In the genomic region with DNA sequence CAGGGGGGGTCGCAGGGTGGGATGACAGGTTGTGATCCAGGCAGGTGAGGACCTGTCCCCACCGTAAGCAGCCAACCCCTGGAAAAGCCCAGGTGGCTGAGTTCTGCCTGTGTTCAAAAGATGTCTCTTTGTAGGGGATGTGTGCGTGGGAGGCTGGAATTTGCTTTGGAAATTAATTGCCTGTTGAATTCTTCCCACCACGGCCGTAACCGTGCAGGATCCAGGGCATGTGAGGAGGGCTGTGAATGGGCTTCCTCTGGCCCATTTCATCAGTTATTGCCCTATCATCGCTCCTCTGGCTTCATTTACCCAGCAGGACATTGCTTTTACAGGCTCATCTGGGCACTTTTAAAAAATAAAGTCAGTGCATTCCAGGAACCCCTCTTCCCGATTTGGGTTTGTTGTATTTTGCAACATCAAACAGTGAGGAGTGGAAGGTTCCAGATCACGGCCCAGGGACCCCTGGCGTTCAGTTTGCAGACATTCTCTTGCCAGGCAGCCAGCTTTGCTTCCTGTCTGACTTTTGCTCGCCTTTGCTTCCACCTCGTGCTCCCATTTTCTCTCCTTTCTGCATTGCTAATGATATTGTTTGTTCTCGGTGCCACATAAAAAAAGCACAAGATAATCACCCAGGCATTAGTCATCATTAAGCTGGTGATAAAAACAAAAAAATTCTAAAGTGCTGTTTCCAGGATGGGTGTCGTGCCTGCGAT, we compare ENCODE assay signal across 17 cellular contexts.
"Had no signal": no experiment of that assay in that cellular context is flagged by ENCODE, and none has a peak within 500 bp of the region (broad histone marks: within the 10 kb centered on the region; RNA-seq: fewer than 3 reads in every experiment).

No MANE protein-coding gene starts in this region.

- H3K4me3 Mint-ChIP-seq: activated naive CD8-positive, alpha-beta T cell; activated T-cell treated with anti-CD3 and anti-CD28 coated beads, Interleukin-2, amount 50 U/mL, for 4 hours; naive thymus-derived CD8-positive, alpha-beta T cell; T-helper 2 cell treated with Interferon-gamma antibody and Interleukin-4, amounts not matched to agents 5 μg/mL and 100 μg/mL, for 36 hours had no signal

- H3K27ac Mint-ChIP-seq: activated naive CD8-positive, alpha-beta T cell; naive thymus-derived CD8-positive, alpha-beta T cell; T-helper 2 cell treated with Interferon-gamma antibody and Interleukin-4, amounts not matched to agents 5 μg/mL and 100 μg/mL, for 36 hours had no signal

- H3K27me3 ChIP-seq: colonic mucosa, sigmoid colon had no signal

- DNase-seq: activated CD4-positive, alpha-beta T cell treated with anti-CD3 and anti-CD28 coated beads, Interleukin-2, amount 50 U/mL, for 48 hours; activated CD4-positive, CD25-positive, alpha-beta regulatory T cell treated with anti-CD3 and anti-CD28 coated beads, Interleukin-2, amount 50 U/mL, for 72 hours; activated effector memory CD4-positive, alpha-beta T cell treated with anti-CD3 and anti-CD28 coated beads, Interleukin-2, amount 50 U/mL, for 16 hours; activated T-cell treated with anti-CD3 and anti-CD28 coated beads, Interleukin-2, amount 50 U/mL, for 4 hours; colonic mucosa; effector memory CD4-positive, alpha-beta T cell; hippocampal formation; kidney glomerular epithelial cell; naive thymus-derived CD8-positive, alpha-beta T cell; psoas muscle; sigmoid colon; stimulated activated CD4-positive, alpha-beta T cell treated with anti-CD3 and anti-CD28 coated beads, Interleukin-12 subunit alpha, Interleukin-12 subunit beta, amount 100 ng/mL, for 4 hours; stimulated activated naive CD4-positive, alpha-beta T cell treated with Interleukin-2 at 50 U/mL for 16 hours had no signal

- H3K4me1 Mint-ChIP-seq: naive thymus-derived CD8-positive, alpha-beta T cell had no signal

- H3K9me3 Mint-ChIP-seq: activated T-cell treated with anti-CD3 and anti-CD28 coated beads, Interleukin-2, amount 50 U/mL, for 4 hours; naive thymus-derived CD8-positive, alpha-beta T cell; T-helper 2 cell treated with Interferon-gamma antibody and Interleukin-4, amounts not matched to agents 5 μg/mL and 100 μg/mL, for 36 hours had no signal

- H3K4me3 ChIP-seq: colonic mucosa, psoas muscle, sigmoid colon, suprapubic skin had no signal

- H3K27me3 Mint-ChIP-seq: activated naive CD8-positive, alpha-beta T cell had no signal

- H3K27ac ChIP-seq: colonic mucosa, epithelial cell of prostate, psoas muscle, sigmoid colon, suprapubic skin had no signal

- H3K36me3 Mint-ChIP-seq: activated naive CD8-positive, alpha-beta T cell; naive thymus-derived CD8-positive, alpha-beta T cell had no signal

- H3K4me1 ChIP-seq: colonic mucosa, psoas muscle, sigmoid colon, suprapubic skin had no signal

- ATAC-seq: activated T-cell treated with anti-CD3 and anti-CD28 coated beads, Interleukin-2, amount 50 U/mL, for 4 hours; naive thymus-derived CD8-positive, alpha-beta T cell; psoas muscle had no signal

- H3K9me3 ChIP-seq: colonic mucosa, psoas muscle, sigmoid colon, suprapubic skin had no signal

- H3K36me3 ChIP-seq: colonic mucosa, sigmoid colon, suprapubic skin had no signal
